In the genomic region with DNA sequence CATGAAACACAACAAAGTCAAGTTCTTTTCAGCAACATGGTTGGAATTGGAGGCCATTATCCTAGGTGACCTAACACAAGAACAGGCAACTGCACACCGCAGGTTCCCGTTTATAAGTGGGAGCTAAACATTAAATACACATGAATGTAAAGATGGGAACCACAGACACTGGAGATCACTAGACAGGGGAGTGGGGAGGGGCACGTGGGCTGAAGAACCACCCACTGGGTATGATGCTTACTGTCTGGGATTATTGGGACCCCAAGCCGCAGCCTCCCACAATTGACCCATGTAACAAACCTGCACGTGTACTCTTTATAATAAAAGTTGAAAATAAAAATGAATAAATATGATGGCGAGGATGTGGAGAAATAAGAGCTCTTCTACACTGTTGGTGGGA, we compare ENCODE assay signal across 31 cellular contexts. TPM values are rescaled to one million over a fixed set of nuclear protein-coding genes. Genes with fewer than 3 reads are reported as not detected.
"Had no signal": no experiment of that assay in that cellular context is flagged by ENCODE, and none has a peak within 500 bp of the region (broad histone marks: within the 10 kb centered on the region; RNA-seq: fewer than 3 reads in every experiment).

No MANE protein-coding gene starts in this region.

- H3K4me1 ChIP-seq: pancreas, psoas muscle, right lobe of liver, sigmoid colon, tibial nerve, upper lobe of left lung, uterus had no signal

- H3K27ac Mint-ChIP-seq: naive thymus-derived CD4-positive, alpha-beta T cell; natural killer cell; nephron; progenitor cell of endocrine pancreas; stimulated activated effector memory CD8-positive, alpha-beta T cell treated with anti-CD3 and anti-CD28 coated beads, Interleukin-12 subunit alpha, Interleukin-12 subunit beta, amount 100 ng/mL, for 72 hours; stimulated activated naive B cell treated with anti-CD40 and anti-IgM and Interleukin-4, amounts not matched to agents 10 μg/mL and 1 μg/mL and 100 μg/mL, for 72 hours; stimulated activated naive CD8-positive, alpha-beta T cell treated with anti-CD3 and anti-CD28 coated beads, Interleukin-15, Interleukin-2, amounts not matched to agents 100 ng/mL and 50 ng/mL, for 24 hours had no signal

- H3K4me3 ChIP-seq: pancreas, psoas muscle, right lobe of liver, sigmoid colon, stomach, thoracic aorta, thyroid gland, tibial nerve, upper lobe of left lung, uterus had no signal

- H3K36me3 Mint-ChIP-seq: naive thymus-derived CD4-positive, alpha-beta T cell; natural killer cell had no signal

- H3K27ac ChIP-seq: neutrophil, pancreas, psoas muscle, right lobe of liver, sigmoid colon, stomach, thoracic aorta, thyroid gland, tibial nerve, upper lobe of left lung, uterus had no signal

- FAIRE-seq: pancreas, small intestine had no signal

- H3K4me1 Mint-ChIP-seq: nephron had no signal

- DNase-seq: naive thymus-derived CD4-positive, alpha-beta T cell; natural killer cell; nucleus accumbens; pancreas; psoas muscle; right cardiac atrium; right lobe of liver; sigmoid colon; stimulated activated CD4-positive, alpha-beta T cell treated with anti-CD3 and anti-CD28 coated beads, Interleukin-15, amount 100 ng/mL, for 24 hours; stimulated activated CD4-positive, alpha-beta T cell treated with anti-CD3 and anti-CD28 coated beads, Interleukin-2, amount 100 ng/mL, for 24 hours; stimulated activated CD4-positive, alpha-beta T cell treated with anti-CD3 and anti-CD28 coated beads, Interleukin-2, amount 100 ng/mL, for 48 hours; stimulated activated CD4-positive, alpha-beta T cell treated with anti-CD3 and anti-CD28 coated beads, Interleukin-4, amount 100 ng/mL, for 24 hours; stimulated activated naive B cell treated with anti-CD40 and anti-IgM and Interleukin-4, amounts not matched to agents 10 μg/mL and 1 μg/mL and 100 μg/mL, for 72 hours; stimulated activated naive CD4-positive, alpha-beta T cell treated with Interleukin-2 at 50 U/mL for 16 hours; stomach; thyroid gland; uterus had no signal

- H3K9me3 Mint-ChIP-seq: natural killer cell; stimulated activated effector memory CD8-positive, alpha-beta T cell treated with anti-CD3 and anti-CD28 coated beads, Interleukin-12 subunit alpha, Interleukin-12 subunit beta, amount 100 ng/mL, for 72 hours; stimulated activated naive CD8-positive, alpha-beta T cell treated with anti-CD3 and anti-CD28 coated beads, Interleukin-15, Interleukin-2, amounts not matched to agents 100 ng/mL and 50 ng/mL, for 24 hours had no signal

- H3K4me3 Mint-ChIP-seq: naive thymus-derived CD4-positive, alpha-beta T cell; natural killer cell; nephron; stimulated activated effector memory CD8-positive, alpha-beta T cell treated with anti-CD3 and anti-CD28 coated beads, Interleukin-12 subunit alpha, Interleukin-12 subunit beta, amount 100 ng/mL, for 72 hours; stimulated activated naive B cell treated with anti-CD40 and anti-IgM and Interleukin-4, amounts not matched to agents 10 μg/mL and 1 μg/mL and 100 μg/mL, for 72 hours; stimulated activated naive CD8-positive, alpha-beta T cell treated with anti-CD3 and anti-CD28 coated beads, Interleukin-15, Interleukin-2, amounts not matched to agents 100 ng/mL and 50 ng/mL, for 24 hours had no signal

- H3K9me3 ChIP-seq: neutrophil, pancreas, psoas muscle, right lobe of liver, sigmoid colon, stomach, thoracic aorta, thyroid gland, tibial nerve, upper lobe of left lung, uterus had no signal

- H3K36me3 ChIP-seq: neutrophil, pancreas, right lobe of liver, sigmoid colon, stomach, thoracic aorta, thyroid gland, tibial nerve, upper lobe of left lung, uterus had no signal

- H3K27me3 ChIP-seq: thyroid gland had no signal

RNA-seq across cellular contexts. Expression of a gene that starts 8.6 kb away (rescaled TPM):
- total RNA-seq: naive thymus-derived CD4-positive, alpha-beta T cell; progenitor cell of endocrine pancreas; right lobe of liver; sigmoid colon; skeletal muscle tissue; thoracic aorta had no signal
- polyA plus RNA-seq: naive thymus-derived CD4-positive, alpha-beta T cell; neural cell had no signal

RNA-seq across cellular contexts. Expression of a gene that starts 10.3 kb away (rescaled TPM):
- total RNA-seq: progenitor cell of endocrine pancreas, sigmoid colon, skeletal muscle tissue had no signal

RNA-seq across cellular contexts. Expression of a gene that starts 32.2 kb away (rescaled TPM):
- total RNA-seq: skeletal muscle tissue, uterus had no signal
- polyA plus RNA-seq: naive thymus-derived CD4-positive, alpha-beta T cell had no signal

RNA-seq across cellular contexts. Expression of a gene that starts 33.6 kb away (rescaled TPM):
- total RNA-seq: naive thymus-derived CD4-positive, alpha-beta T cell; natural killer cell; osteocyte; progenitor cell of endocrine pancreas; renal cortical epithelial cell; right lobe of liver; stomach; temporal lobe; thoracic aorta had no signal
- polyA plus RNA-seq: naive thymus-derived CD4-positive, alpha-beta T cell; neural cell; pancreas had no signal
